29 cellular contexts compared by ENCODE assay signal in the genomic region with DNA sequence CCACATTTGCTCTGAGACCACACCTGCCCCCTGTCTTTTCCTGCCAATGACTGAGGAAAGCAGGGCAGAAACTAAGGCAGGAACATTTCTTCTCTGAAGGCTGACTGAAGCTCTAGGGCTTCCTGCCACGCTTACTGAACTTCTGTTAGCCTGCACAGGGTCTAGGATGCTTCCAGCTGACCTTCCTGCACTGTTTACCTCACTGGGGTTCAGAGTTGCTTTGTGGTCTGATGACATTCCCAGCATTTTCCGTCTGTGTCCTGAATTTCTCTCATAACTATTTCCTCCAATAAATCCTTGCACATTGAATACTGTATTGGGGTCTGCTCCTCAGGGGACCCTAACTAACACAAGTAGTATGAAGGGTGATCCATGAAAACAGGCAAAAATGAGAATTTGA.
"Had no signal": no experiment of that assay in that cellular context is flagged by ENCODE, and none has a peak within 500 bp of the region (broad histone marks: within the 10 kb centered on the region; RNA-seq: fewer than 3 reads in every experiment).

No MANE protein-coding gene starts in this region.

- H3K4me3 ChIP-seq: stomach, suprapubic skin, testis, thoracic aorta, thyroid gland, tibial artery, tibial nerve, transverse colon, upper lobe of left lung, upper lobe of right lung, uterus, vagina had no signal

- ATAC-seq: stimulated activated effector memory CD8-positive, alpha-beta T cell treated with anti-CD3 and anti-CD28 coated beads, Interleukin-12 subunit alpha, Interleukin-12 subunit beta, amount 100 ng/mL, for 72 hours; stimulated activated memory B cell treated with anti-CD40 and anti-IgM and Interleukin-4, amounts not matched to agents 10 μg/mL and 1 μg/mL and 100 μg/mL, for 72 hours; stimulated activated naive B cell treated with anti-CD40 and anti-IgM and Interleukin-4, amounts not matched to agents 10 μg/mL and 1 μg/mL and 100 μg/mL, for 72 hours; stimulated activated naive CD8-positive, alpha-beta T cell treated with anti-CD3 and anti-CD28 coated beads, Interleukin-15, amount 100 ng/mL, for 72 hours; stimulated activated naive CD8-positive, alpha-beta T cell treated with anti-CD3 and anti-CD28 coated beads, Interleukin-15, Interleukin-2, amounts not matched to agents 100 U/mL and 50 U/mL, for 24 hours; upper lobe of right lung had no signal

- H3K4me3 Mint-ChIP-seq: stimulated activated effector memory CD8-positive, alpha-beta T cell treated with anti-CD3 and anti-CD28 coated beads, Interleukin-12 subunit alpha, Interleukin-12 subunit beta, amount 100 ng/mL, for 72 hours; stimulated activated memory B cell treated with anti-CD40 and anti-IgM and Interleukin-4, amounts not matched to agents 10 μg/mL and 1 μg/mL and 100 μg/mL, for 72 hours; stimulated activated naive B cell treated with anti-CD40 and anti-IgM and Interleukin-4, amounts not matched to agents 10 μg/mL and 1 μg/mL and 100 μg/mL, for 72 hours; stimulated activated naive CD8-positive, alpha-beta T cell treated with anti-CD3 and anti-CD28 coated beads, Interleukin-15, amount 100 ng/mL, for 72 hours; stimulated activated naive CD8-positive, alpha-beta T cell treated with anti-CD3 and anti-CD28 coated beads, Interleukin-15, Interleukin-2, amounts not matched to agents 100 ng/mL and 50 ng/mL, for 24 hours; type B pancreatic cell had no signal

- DNase-seq: stimulated activated CD4-positive, alpha-beta T cell treated with anti-CD3 and anti-CD28 coated beads, Interleukin-2, amount 100 ng/mL, for 48 hours; stimulated activated CD4-positive, alpha-beta T cell treated with anti-CD3 and anti-CD28 coated beads, Interleukin-4, amount 100 ng/mL, for 1 hour; stimulated activated CD4-positive, alpha-beta T cell treated with anti-CD3 and anti-CD28 coated beads, Interleukin-4, amount 100 ng/mL, for 24 hours; stimulated activated CD4-positive, alpha-beta T cell treated with anti-CD3 and anti-CD28 coated beads, Interleukin-4, amount 100 ng/mL, for 4 hours; stimulated activated CD8-positive, alpha-beta memory T cell treated with anti-CD3 and anti-CD28 coated beads, Interleukin-4, amount 100 ng/mL, for 48 hours; stimulated activated naive B cell treated with anti-CD40 and anti-IgM and Interleukin-4, amounts not matched to agents 10 μg/mL and 1 μg/mL and 100 μg/mL, for 72 hours; stimulated activated naive CD4-positive, alpha-beta T cell; stimulated activated naive CD4-positive, alpha-beta T cell treated with Interleukin-2 at 50 U/mL for 16 hours; stimulated activated naive CD8-positive, alpha-beta T cell treated with anti-CD3 and anti-CD28 coated beads, Interleukin-15, amount 100 ng/mL, for 72 hours; stimulated activated naive CD8-positive, alpha-beta T cell treated with anti-CD3 and anti-CD28 coated beads, Interleukin-15, Interleukin-2, amounts not matched to agents 100 U/mL and 50 U/mL, for 24 hours; stomach; substantia nigra; testis; thyroid gland; tibial artery; transverse colon; trophoblast cell; upper lobe of left lung; upper lobe of right lung; uterus had no signal

- H3K27ac ChIP-seq: stomach, suprapubic skin, testis, thoracic aorta, thyroid gland, tibial artery, tibial nerve, transverse colon, upper lobe of left lung, upper lobe of right lung, uterus, vagina had no signal

- H3K4me1 ChIP-seq: stomach, suprapubic skin, testis, tibial artery, tibial nerve, transverse colon, upper lobe of right lung, uterus, vagina had no signal

- H3K27ac Mint-ChIP-seq: stimulated activated memory B cell treated with anti-CD40 and anti-IgM and Interleukin-4, amounts not matched to agents 10 μg/mL and 1 μg/mL and 100 μg/mL, for 72 hours; stimulated activated naive B cell treated with anti-CD40 and anti-IgM and Interleukin-4, amounts not matched to agents 10 μg/mL and 1 μg/mL and 100 μg/mL, for 72 hours; stimulated activated naive CD8-positive, alpha-beta T cell treated with anti-CD3 and anti-CD28 coated beads, Interleukin-15, Interleukin-2, amounts not matched to agents 100 ng/mL and 50 ng/mL, for 24 hours; type B pancreatic cell had no signal

- FAIRE-seq: urothelium cell line had no signal

- H3K27me3 ChIP-seq: stomach, suprapubic skin, testis, thyroid gland, tibial artery, tibial nerve, transverse colon, upper lobe of left lung, upper lobe of right lung, uterus, vagina had no signal

- H3K36me3 ChIP-seq: stomach, suprapubic skin, thoracic aorta, thyroid gland, tibial artery, tibial nerve, transverse colon, upper lobe of left lung, upper lobe of right lung, uterus, vagina had no signal

- H3K4me1 Mint-ChIP-seq: stimulated activated memory B cell treated with anti-CD40 and anti-IgM and Interleukin-4, amounts not matched to agents 10 μg/mL and 1 μg/mL and 100 μg/mL, for 72 hours had no signal

- H3K9me3 Mint-ChIP-seq: stimulated activated effector memory CD8-positive, alpha-beta T cell treated with anti-CD3 and anti-CD28 coated beads, Interleukin-12 subunit alpha, Interleukin-12 subunit beta, amount 100 ng/mL, for 72 hours; stimulated activated memory B cell treated with anti-CD40 and anti-IgM and Interleukin-4, amounts not matched to agents 10 μg/mL and 1 μg/mL and 100 μg/mL, for 72 hours; stimulated activated naive B cell treated with anti-CD40 and anti-IgM and Interleukin-4, amounts not matched to agents 10 μg/mL and 1 μg/mL and 100 μg/mL, for 72 hours; stimulated activated naive CD8-positive, alpha-beta T cell treated with anti-CD3 and anti-CD28 coated beads, Interleukin-15, amount 100 ng/mL, for 72 hours; stimulated activated naive CD8-positive, alpha-beta T cell treated with anti-CD3 and anti-CD28 coated beads, Interleukin-15, Interleukin-2, amounts not matched to agents 100 ng/mL and 50 ng/mL, for 24 hours; type B pancreatic cell had no signal

- H3K9me3 ChIP-seq: stomach, suprapubic skin, testis, thoracic aorta, thyroid gland, tibial artery, tibial nerve, transverse colon, upper lobe of left lung, upper lobe of right lung, uterus, vagina had no signal

- H3K36me3 Mint-ChIP-seq: stimulated activated effector memory CD8-positive, alpha-beta T cell treated with anti-CD3 and anti-CD28 coated beads, Interleukin-12 subunit alpha, Interleukin-12 subunit beta, amount 100 ng/mL, for 72 hours; type B pancreatic cell had no signal
